ENCODE assay signal across 20 cellular contexts in the genomic region with DNA sequence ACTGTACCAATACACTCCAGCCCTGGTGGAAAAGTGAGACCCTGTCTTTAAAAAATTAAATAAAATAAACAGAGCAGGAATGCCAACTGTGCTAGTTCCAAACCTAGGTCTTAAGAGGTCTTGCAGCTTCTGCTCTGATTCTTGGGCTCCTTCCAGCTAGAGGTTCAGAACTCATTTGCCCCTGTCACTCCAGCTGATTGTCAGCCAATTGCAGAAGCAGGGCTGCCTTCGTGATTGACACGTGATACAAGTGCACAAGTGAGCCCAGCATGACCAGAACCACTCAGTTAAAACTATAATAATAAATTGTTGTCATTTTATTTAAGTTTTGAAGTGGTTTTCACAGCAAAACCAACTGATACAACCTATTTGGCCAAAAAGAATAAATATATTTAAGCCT.
"Had no signal": no experiment of that assay in that cellular context is flagged by ENCODE, and none has a peak within 500 bp of the region (broad histone marks: within the 10 kb centered on the region; RNA-seq: fewer than 3 reads in every experiment).

No MANE protein-coding gene starts in this region.

- H3K4me3 ChIP-seq: SJCRH30 had no signal

- H3K27ac ChIP-seq: SJCRH30 had no signal

- ATAC-seq: Panc1, PC-3, Right ventricle myocardium inferior, SK-N-SH treated with all-trans-retinoic acid at 6 μM for 48 hours had no signal

- H3K36me3 ChIP-seq: SJCRH30 had no signal

- H3K4me1 ChIP-seq: SJCRH30 had no signal

- H3K27me3 ChIP-seq: SJCRH30 had no signal

- DNase-seq: Karpas-422, KG1, MM.1S, NCI-H1092 treated with DMSO at 0.1 percent for 48 hours, NCI-H1436, NCI-H187, NCI-H2029, NCI-H2081 treated with DMSO at 0.1 percent for 48 hours, NCI-H2227 treated with DMSO at 0.1 percent for 48 hours, NCI-H510A, NCI-H524 treated with DMSO at 0.1 percent for 48 hours, NCI-H69, NCI-H774, PC-3, SHP77 treated with DMSO at 0.1 percent for 48 hours, SJCRH30, T-helper 1 cell had no signal

- H3K9me3 ChIP-seq: SJCRH30 had no signal
